23 cellular contexts compared by ENCODE assay signal in genomic region chr7:141272417-141272816, GRCh38.
DNase-seq lines count a peak whose midpoint lies in the region; ATAC-seq, FAIRE-seq and TF ChIP-seq lines count a peak whose summit lies in the region.
"Had no signal": no experiment of that assay in that cellular context is flagged by ENCODE, and none has a peak within 500 bp of the region (broad histone marks: within the 10 kb centered on the region; RNA-seq: fewer than 3 reads in every experiment).

No MANE protein-coding gene starts in this region.

- no peaks in the 10 kb centered on the region for H3K9me3 Mint-ChIP-seq in chondrocyte (ENCODE audit: low read depth)

- no peaks in the 10 kb centered on the region for H3K27me3 ChIP-seq in BE2C
- H3K27me3 ChIP-seq: MG63 had no signal

- FAIRE-seq in kidney (lab: Jason Lieb, UNC), result no peak
- FAIRE-seq: HTR-8/SVneo had no signal

- TF ChIP-seq CTCF in BE2C (IDR thresholded peaks at IDR 0.05; ENCODE audit: low read depth, low read length) (peak; percentile 22), chondrocyte (IDR thresholded peaks at IDR 0.05) (peak; percentile 24), kidney (IDR thresholded peaks at IDR 0.05; ENCODE audit: borderline replicate concordance, extremely low read depth, insufficient read depth) (peak; percentile 8)

- intact Hi-C loops in kidney (cut with DNase I), result no loop called here

- H3K36me3 Mint-ChIP-seq in chondrocyte (ENCODE audit: low read depth), result no peaks in the 10 kb centered on the region
- H3K36me3 Mint-ChIP-seq: IgD-negative memory B cell had no signal

- H3K4me1 Mint-ChIP-seq in chondrocyte (ENCODE audit: low read depth), result no peaks in the 10 kb centered on the region
- H3K4me1 Mint-ChIP-seq: IgD-negative memory B cell had no signal

- H3K36me3 ChIP-seq in BE2C, result no peaks in the 10 kb centered on the region
- no peaks in the 10 kb centered on the region for H3K36me3 ChIP-seq in kidney (ENCODE audit: control insufficient read depth in 1 of 2, insufficient read depth in 2 of 2, low read length in 2 of 2)
- H3K36me3 ChIP-seq: HAP-1, MG63 had no signal

- H3K4me1 ChIP-seq in BE2C, result no peaks in the 10 kb centered on the region
- no peaks in the 10 kb centered on the region for H3K4me1 ChIP-seq in kidney (ENCODE audit: control insufficient read depth in 1 of 2, insufficient read depth in 1 of 2, low read depth in 1 of 2, low read length in 2 of 2)
- H3K4me1 ChIP-seq: HAP-1 had no signal

- no peak overlapping the region for H3K27ac ChIP-seq in kidney (ENCODE audit: low read depth in 2 of 2, low read length in 2 of 2)
- H3K27ac ChIP-seq: 22Rv1 had no signal

- no peak overlapping the region for H3K9ac ChIP-seq in kidney (ENCODE audit: low read length in 2 of 2)

- no peak overlapping the region for H3K27ac Mint-ChIP-seq in chondrocyte (ENCODE audit: unreplicated experiment)
- H3K27ac Mint-ChIP-seq: IgD-negative memory B cell had no signal

- ATAC-seq in GM21367 (IDR thresholded peaks at IDR 0.05; ENCODE audit: unreplicated experiment), result no peak

- no peaks in the 10 kb centered on the region for H3K9me3 ChIP-seq in BE2C
- H3K9me3 ChIP-seq in kidney (ENCODE audit: control insufficient read depth in 1 of 2, low read length in 2 of 2), result no peaks in the 10 kb centered on the region
- H3K9me3 ChIP-seq: HAP-1, MG63 had no signal

- no peak overlapping the region for H3K4me3 Mint-ChIP-seq in chondrocyte (ENCODE audit: unreplicated experiment)
- H3K4me3 Mint-ChIP-seq: IgD-negative memory B cell had no signal

- DNase-seq in NCI-H146 (lab: John Stamatoyannopoulos, UW), result peak; percentile 7
- DNase-seq in NCI-H146 treated with DMSO at 0.1 percent for 48 hours (lab: John Stamatoyannopoulos, UW; ENCODE audit: unreplicated experiment), result no peak
- no peak for DNase-seq in BE2C
- no peak for DNase-seq in chondrocyte (ENCODE audit: low spot score)
- no peak for DNase-seq in kidney
- no peak for DNase-seq in stimulated activated naive CD4-positive, alpha-beta T cell treated with Interleukin-2 at 50 U/mL for 16 hours (lab: John Stamatoyannopoulos, UW)
- no peak for DNase-seq in C1 segment of cervical spinal cord (lab: John Stamatoyannopoulos, UW)
- DNase-seq: AML-193, DMS79 treated with DMSO at 0.1 percent for 48 hours, Kasumi-1, MG63, NCI-H1048, NCI-H1436, NCI-H2029 treated with DMSO at 0.1 percent for 48 hours, NCI-H2171 treated with DMSO at 0.1 percent for 48 hours, NCI-H446, NCI-H526 treated with DMSO at 0.1 percent for 48 hours, SHP77 treated with DMSO at 0.1 percent for 48 hours had no signal

- H3K4me3 ChIP-seq in BE2C (ENCODE audit: low read depth, low read length) (no peak overlapping the region), kidney (ENCODE audit: low read length in 2 of 2) (no peak overlapping the region)
- H3K4me3 ChIP-seq: HAP-1, MG63 had no signal

- H3K27me3 Mint-ChIP-seq in chondrocyte (ENCODE audit: low read depth), result no peaks in the 10 kb centered on the region
- H3K27me3 Mint-ChIP-seq: IgD-negative memory B cell had no signal
